ENCODE assay signal across 8 cellular contexts in genomic region chr22:38982008-38982927, GRCh38. TPM values are rescaled to one million over a fixed set of nuclear protein-coding genes. Genes with fewer than 3 reads are reported as not detected.
A peak's percentile ranks its signal among the peaks of the same experiment; 100 is the strongest.
DNase-seq lines count a peak whose midpoint lies in the region; ATAC-seq and TF ChIP-seq lines count a peak whose summit lies in the region.

APOBEC3B (plus strand) TSS chr22:38982347; CDS start chr22:38982454, 107 bp downstream.

- peak; percentile 77 for DNase-seq in NK-92 treated with Interleukin-12 subunit alpha and Interleukin-12 subunit beta, amount 100 ng/mL, for 24 hours (lab: John Stamatoyannopoulos, UW)
- no peak for DNase-seq in NK-92 (lab: John Stamatoyannopoulos, UW; ENCODE audit: unreplicated experiment)
- peak; percentile 94 for DNase-seq in RPMI8226
- peak; percentile 56 for DNase-seq in activated T-helper 9 cell treated with anti-CD3 and anti-CD28 coated beads, Interleukin-2, amount 50 U/mL, for 16 hours (ENCODE audit: low read depth)
- peak; percentile 76 for DNase-seq in germinal center (ENCODE audit: low spot score)
- DNase-seq in osteoblast (ENCODE audit: insufficient read length, low spot score, missing footprints) = peak; percentile 94
- DNase-seq in suprapubic skin (ENCODE audit: low spot score in 2 of 2) = peak; percentile 86 to 90

- H3K36me3 ChIP-seq in osteoblast (ENCODE audit: insufficient read depth, low read length) = no peaks in the 10 kb centered on the region
- H3K36me3 ChIP-seq in suprapubic skin = no peaks in the 10 kb centered on the region

- no peaks in the 10 kb centered on the region for H4K20me1 ChIP-seq in osteoblast (ENCODE audit: insufficient read depth, low read length)

- H3K79me2 ChIP-seq in osteoblast (ENCODE audit: insufficient read depth, low read length) = no peaks in the 10 kb centered on the region

- H3K4me3 ChIP-seq in osteoblast (ENCODE audit: insufficient read depth, low read length) (peak within 1 kb of the TSS; percentile 70), suprapubic skin (peak within 1 kb of the TSS; percentile 55)

- TF ChIP-seq CTCF in osteoblast (IDR thresholded peaks at IDR 0.05; ENCODE audit: extremely low read depth, low read depth, low read length) = no peak
- no peak for TF ChIP-seq CTCF in suprapubic skin (IDR thresholded peaks at IDR 0.05)

- peaks cover 17% of the 10 kb centered on the region for H3K4me1 ChIP-seq in osteoblast (ENCODE audit: insufficient read depth, low read length)
- H3K4me1 ChIP-seq in suprapubic skin = peaks cover 25% of the 10 kb centered on the region

- no peak for TF ChIP-seq EP300 in suprapubic skin (IDR thresholded peaks at IDR 0.05)

- H2AFZ ChIP-seq in osteoblast (ENCODE audit: low read length) = peak within 1 kb of the TSS; percentile 84

- ATAC-seq in HG03139 (IDR thresholded peaks at IDR 0.05; ENCODE audit: unreplicated experiment) = peak; percentile 43

- no peaks in the 10 kb centered on the region for H3K9me3 ChIP-seq in osteoblast (ENCODE audit: low read depth, low read length)
- no peaks in the 10 kb centered on the region for H3K9me3 ChIP-seq in suprapubic skin

- TF ChIP-seq POLR2A in suprapubic skin (IDR thresholded peaks at IDR 0.05) = no peak

- no peaks in the 10 kb centered on the region for H3K27me3 ChIP-seq in osteoblast (ENCODE audit: insufficient read depth, low read length)
- no peaks in the 10 kb centered on the region for H3K27me3 ChIP-seq in suprapubic skin

- H3K27ac ChIP-seq in osteoblast (ENCODE audit: low read depth, low read length) (peak within 1 kb of the TSS; percentile 17), suprapubic skin (peak within 1 kb of the TSS; percentile 69)

- no CpG with 5 or more reads among the region's 16 CpGs for WGBS in suprapubic skin

- H3K4me2 ChIP-seq in osteoblast (ENCODE audit: insufficient read depth, low read length) = peak within 1 kb of the TSS; percentile 84

RNA-seq across cellular contexts. Expression of gene APOBEC3B, which starts in this region (rescaled TPM):
- 0.36 and 0.59 TPM in 2 replicates for total RNA-seq in osteoblast
- total RNA-seq in suprapubic skin = 1 to 10 TPM in 3 of 4 donors, not detected in 1; 1.0 to 2.4 (median 2.1) TPM

Comparison
In these comparisons a context has a peak if more than half of its experiments do, and no peak if none do; other contexts are left out.
1. Peak in DNase-seq, H3K4me3 ChIP-seq, H3K27ac ChIP-seq and H3K4me2 ChIP-seq in osteoblast; RNA of the gene not detected or under 1 TPM.